Comparison of ENCODE assay signal across 13 cellular contexts in genomic region chr1:151924691-151925587, GRCh38. TPM values are rescaled to one million over a fixed set of nuclear protein-coding genes. Genes with fewer than 3 reads are reported as not detected.
A peak's percentile ranks its signal among the peaks of the same experiment; 100 is the strongest.
DNase-seq lines count a peak whose midpoint lies in the region; ATAC-seq lines count a peak whose summit lies in the region.
"Had no signal": no experiment of that assay in that cellular context is flagged by ENCODE, and none has a peak within 500 bp of the region (broad histone marks: within the 10 kb centered on the region; RNA-seq: fewer than 3 reads in every experiment).

No MANE protein-coding gene starts in this region.

- no peak for DNase-seq in activated CD4-positive, alpha-beta T cell treated with anti-CD3 and anti-CD28 coated beads for 36 hours
- no peak for DNase-seq in activated CD4-positive, alpha-beta T cell treated with anti-CD3 and anti-CD28 coated beads for 4 hours
- no peak for DNase-seq in activated CD4-positive, alpha-beta memory T cell treated with anti-CD3 and anti-CD28 coated beads, Interleukin-2, amount 10 ng/mL, durations not matched to agents 7 days and 5 days
- no peak for DNase-seq in naive thymus-derived CD8-positive, alpha-beta T cell
- DNase-seq in HPDE6-E6E7 (ENCODE audit: extremely low spot score) (no peak), SK-N-DZ (ENCODE audit: low spot score) (no peak)
- DNase-seq: Kasumi-1; left ventricle myocardium inferior; NK-92 treated with Interleukin-12 subunit alpha and Interleukin-12 subunit beta, amount 100 ng/mL, for 24 hours; spleen; upper lobe of right lung had no signal

- no peak overlapping the region for H3K4me3 Mint-ChIP-seq in activated CD4-positive, alpha-beta T cell treated with anti-CD3 and anti-CD28 coated beads for 36 hours
- H3K4me3 Mint-ChIP-seq in activated CD4-positive, alpha-beta memory T cell treated with anti-CD3 and anti-CD28 coated beads, Interleukin-2, amount 10 ng/mL, durations not matched to agents 7 days and 5 days = no peak overlapping the region
- H3K4me3 Mint-ChIP-seq in naive thymus-derived CD8-positive, alpha-beta T cell = peak overlapping the region in 1 of 10 donors; percentile 0

- no peaks in the 10 kb centered on the region for H3K27me3 Mint-ChIP-seq in activated CD4-positive, alpha-beta T cell treated with anti-CD3 and anti-CD28 coated beads for 36 hours
- H3K27me3 Mint-ChIP-seq in activated CD4-positive, alpha-beta memory T cell treated with anti-CD3 and anti-CD28 coated beads, Interleukin-2, amount 10 ng/mL, durations not matched to agents 7 days and 5 days = no peaks in the 10 kb centered on the region
- H3K27me3 Mint-ChIP-seq in naive thymus-derived CD8-positive, alpha-beta T cell = no peaks in the 10 kb centered on the region

- CTCF ChIA-PET in activated CD4-positive, alpha-beta T cell treated with anti-CD3 and anti-CD28 coated beads for 36 hours (lab: Charles Lee) = interaction anchor here (0.9 to 2.5 kb wide), 4 partner anchors 9 to 77 kb away, joined by 3 to 12 read pairs (median 4); no protein-coding TSS in a partner anchor
- CTCF ChIA-PET in activated CD4-positive, alpha-beta memory T cell treated with anti-CD3 and anti-CD28 coated beads, Interleukin-2, amount 10 ng/mL, durations not matched to agents 7 days and 5 days (lab: Charles Lee) = interaction anchor here (0.7 to 2.9 kb wide), 4 partner anchors 8 to 78 kb away, joined by 3 to 14 read pairs (median 6); no protein-coding TSS in a partner anchor

- peak overlapping the region; percentile 67 for H3K27ac Mint-ChIP-seq in activated CD4-positive, alpha-beta T cell treated with anti-CD3 and anti-CD28 coated beads for 36 hours
- H3K27ac Mint-ChIP-seq in activated CD4-positive, alpha-beta memory T cell treated with anti-CD3 and anti-CD28 coated beads, Interleukin-2, amount 10 ng/mL, durations not matched to agents 7 days and 5 days = peak overlapping the region; percentile 34
- H3K27ac Mint-ChIP-seq in naive thymus-derived CD8-positive, alpha-beta T cell = peak overlapping the region in 8 of 10 donors; percentile 4 to 89 (median 55)

- POLR2A ChIA-PET in activated CD4-positive, alpha-beta T cell treated with anti-CD3 and anti-CD28 coated beads for 36 hours (lab: Charles Lee) = no interaction called here
- POLR2A ChIA-PET in activated CD4-positive, alpha-beta memory T cell treated with anti-CD3 and anti-CD28 coated beads, Interleukin-2, amount 10 ng/mL, durations not matched to agents 7 days and 5 days (lab: Charles Lee) = interaction anchor here (0.8 to 1.2 kb wide), 3 partner anchors 11 to 75 kb away, joined by 3 to 6 read pairs (median 4); no protein-coding TSS in a partner anchor
- POLR2A ChIA-PET in naive thymus-derived CD8-positive, alpha-beta T cell (lab: Charles Lee) = no interaction called here

- H3K36me3 Mint-ChIP-seq in activated CD4-positive, alpha-beta T cell treated with anti-CD3 and anti-CD28 coated beads for 36 hours (ENCODE audit: low read depth) = no peaks in the 10 kb centered on the region
- H3K36me3 Mint-ChIP-seq in activated CD4-positive, alpha-beta memory T cell treated with anti-CD3 and anti-CD28 coated beads, Interleukin-2, amount 10 ng/mL, durations not matched to agents 7 days and 5 days (ENCODE audit: low read depth) = no peaks in the 10 kb centered on the region
- no peaks in the 10 kb centered on the region for H3K36me3 Mint-ChIP-seq in naive thymus-derived CD8-positive, alpha-beta T cell

- peak; percentile 80 for ATAC-seq in activated CD4-positive, alpha-beta T cell treated with anti-CD3 and anti-CD28 coated beads for 36 hours
- ATAC-seq in HG02938 (IDR thresholded peaks at IDR 0.05; ENCODE audit: unreplicated experiment) (peak; percentile 43), GM19035 (IDR thresholded peaks at IDR 0.05; ENCODE audit: unreplicated experiment) (no peak)
- ATAC-seq in naive thymus-derived CD8-positive, alpha-beta T cell = peak in 1 of 2 donors; percentile 50
- ATAC-seq: upper lobe of right lung had no signal

- H3K4me1 Mint-ChIP-seq in activated CD4-positive, alpha-beta T cell treated with anti-CD3 and anti-CD28 coated beads for 36 hours = peaks cover 19% of the 10 kb centered on the region
- peaks cover 19% of the 10 kb centered on the region for H3K4me1 Mint-ChIP-seq in activated CD4-positive, alpha-beta memory T cell treated with anti-CD3 and anti-CD28 coated beads, Interleukin-2, amount 10 ng/mL, durations not matched to agents 7 days and 5 days
- H3K4me1 Mint-ChIP-seq in naive thymus-derived CD8-positive, alpha-beta T cell = peaks cover 5 to 35% (median 13%) of the 10 kb centered on the region in 4 donors

- no peaks in the 10 kb centered on the region for H3K9me3 Mint-ChIP-seq in activated CD4-positive, alpha-beta T cell treated with anti-CD3 and anti-CD28 coated beads for 36 hours (ENCODE audit: low read depth)
- no peaks in the 10 kb centered on the region for H3K9me3 Mint-ChIP-seq in activated CD4-positive, alpha-beta memory T cell treated with anti-CD3 and anti-CD28 coated beads, Interleukin-2, amount 10 ng/mL, durations not matched to agents 7 days and 5 days
- H3K9me3 Mint-ChIP-seq in naive thymus-derived CD8-positive, alpha-beta T cell = no peaks in the 10 kb centered on the region

- intact Hi-C loops in activated CD4-positive, alpha-beta T cell treated with anti-CD3 and anti-CD28 coated beads for 36 hours (cut with DNase I, micrococcal nuclease) = no loop called here

RNA-seq across cellular contexts. Expression of gene THEM4, which starts 15.6 kb away (rescaled TPM):
- 10 to 100 TPM; 23.9 to 26.0 TPM for total RNA-seq in activated CD4-positive, alpha-beta T cell treated with anti-CD3 and anti-CD28 coated beads for 36 hours
- total RNA-seq in activated CD4-positive, alpha-beta memory T cell treated with anti-CD3 and anti-CD28 coated beads, Interleukin-2, amount 10 ng/mL, durations not matched to agents 7 days and 5 days = 10 to 100 TPM; 26.3 to 28.6 TPM
- 100 to 1,000 TPM; 154 to 166 TPM for total RNA-seq in naive thymus-derived CD8-positive, alpha-beta T cell
- 100 to 1,000 TPM in 2 of 3 donors, 10 to 100 TPM in 1; 82.2 to 116 (median 103) TPM for polyA plus RNA-seq in naive thymus-derived CD8-positive, alpha-beta T cell
- 29.8 and 44.2 TPM in 2 replicates for polyA plus RNA-seq in SK-N-DZ (2014; cell fraction: cytosol; rRNA removed)
- polyA plus RNA-seq in SK-N-DZ (2014; cell fraction: nucleus; rRNA removed) = 25.2 and 38.1 TPM in 2 replicates

Comparison
In these comparisons a context has a peak if more than half of its experiments do, and no peak if none do; other contexts are left out.
1. RNA of gene THEM4, which starts 15.6 kb away (total RNA-seq): 154 to 166 TPM in naive thymus-derived CD8-positive, alpha-beta T cell; 26.3 to 28.6 TPM in activated CD4-positive, alpha-beta memory T cell treated with anti-CD3 and anti-CD28 coated beads, Interleukin-2, amount 10 ng/mL, durations not matched to agents 7 days and 5 days and 23.9 to 26.0 TPM in activated CD4-positive, alpha-beta T cell treated with anti-CD3 and anti-CD28 coated beads for 36 hours; every median in the first group is over 4 times any median in the second.
2. Peak in every context shown above with its lines, with median percentiles within 50 percentile points of each other: H3K27ac Mint-ChIP-seq.